Comparison of ENCODE assay signal across 18 cellular contexts in genomic region chr12:4701863-4702262, GRCh38.
"Had no signal": no experiment of that assay in that cellular context is flagged by ENCODE, and none has a peak within 500 bp of the region (broad histone marks: within the 10 kb centered on the region; RNA-seq: fewer than 3 reads in every experiment).

No MANE protein-coding gene starts in this region.

- H3K4me2 ChIP-seq: smooth muscle cell had no signal

- DNase-seq: activated CD4-positive, alpha-beta T cell treated with anti-CD3 and anti-CD28 coated beads, Interleukin-2, amount 50 U/mL, for 4 hours; activated naive CD4-positive, alpha-beta T cell treated with anti-CD3 and anti-CD28 coated beads, Interleukin-2, amount 10 ng/mL, durations not matched to agents 7 days and 5 days; central memory CD4-positive, alpha-beta T cell; colonic mucosa; foreskin fibroblast; immature natural killer cell; midbrain; naive thymus-derived CD8-positive, alpha-beta T cell; stimulated activated naive CD8-positive, alpha-beta T cell treated with anti-CD3 and anti-CD28 coated beads, Interleukin-15, Interleukin-2, amounts not matched to agents 100 U/mL and 50 U/mL, for 24 hours; T-helper 1 cell; T1000 had no signal

- H3K9me3 ChIP-seq: colonic mucosa, suprapubic skin had no signal

- H3K79me2 ChIP-seq: parathyroid adenoma had no signal

- H3K9ac ChIP-seq: parathyroid adenoma had no signal

- H3K27ac ChIP-seq: colonic mucosa, parathyroid adenoma, suprapubic skin had no signal

- H3K27me3 ChIP-seq: colonic mucosa, suprapubic skin had no signal

- ATAC-seq: activated CD4-positive, CD25-positive, alpha-beta regulatory T cell treated with anti-CD3 and anti-CD28 coated beads, Interleukin-2, amount 50 U/mL, for 24 hours; activated T-helper 17 cell treated with anti-CD3 and anti-CD28 coated beads, Interleukin-2, amount 50 U/mL, for 72 hours; naive thymus-derived CD8-positive, alpha-beta T cell; SK-N-SH treated with all-trans-retinoic acid at 6 μM for 48 hours; stimulated activated naive CD8-positive, alpha-beta T cell treated with anti-CD3 and anti-CD28 coated beads, Interleukin-15, Interleukin-2, amounts not matched to agents 100 U/mL and 50 U/mL, for 24 hours had no signal

- H2AFZ ChIP-seq: parathyroid adenoma had no signal

- H3K36me3 ChIP-seq: colonic mucosa, suprapubic skin had no signal

- H3K4me1 ChIP-seq: colonic mucosa, parathyroid adenoma, suprapubic skin had no signal

- H3K4me3 ChIP-seq: colonic mucosa, lung, smooth muscle cell, suprapubic skin had no signal
